ENCODE assay signal across 9 cellular contexts in genomic region chr4:173448919-173449641, GRCh38. TPM values are rescaled to one million over a fixed set of nuclear protein-coding genes. Genes with fewer than 3 reads are reported as not detected.
DNase-seq lines count a peak whose midpoint lies in the region; ATAC-seq, FAIRE-seq and TF ChIP-seq lines count a peak whose summit lies in the region.
"Had no signal": no experiment of that assay in that cellular context is flagged by ENCODE, and none has a peak within 500 bp of the region (broad histone marks: within the 10 kb centered on the region; RNA-seq: fewer than 3 reads in every experiment).

No MANE protein-coding gene starts in this region.

- H3K4me1 Mint-ChIP-seq in GM23338 (no peaks in the 10 kb centered on the region), T-helper 17 cell (peaks cover 4% of the 10 kb centered on the region)

- no peak overlapping the region for H3K4me2 ChIP-seq in GM23338

- H3K9me3 ChIP-seq in T-helper 17 cell (ENCODE audit: control insufficient read depth, low read length, poor library complexity, severe bottlenecking), result no peaks in the 10 kb centered on the region

- no peaks in the 10 kb centered on the region for H3K27me3 ChIP-seq in GM23338 (ENCODE audit: insufficient read depth)

- no peaks in the 10 kb centered on the region for H3K4me1 ChIP-seq in GM23338 (ENCODE audit: insufficient read depth)

- H3K36me3 Mint-ChIP-seq in GM23338 (ENCODE audit: low read depth) (no peaks in the 10 kb centered on the region), T-helper 17 cell (ENCODE audit: low read depth) (no peaks in the 10 kb centered on the region)

- no peak overlapping the region for H3K4me3 Mint-ChIP-seq in GM23338
- H3K4me3 Mint-ChIP-seq in T-helper 17 cell, result no peak overlapping the region

- intact Hi-C loops in left cardiac atrium (cut with DNase I), result no loop called here
- intact Hi-C loops in head of caudate nucleus (cut with DNase I), result no loop called here

- FAIRE-seq in GM12892 (lab: Jason Lieb, UNC), result peak; percentile 79

- no peak for TF ChIP-seq POLR2A in GM12892 (IDR thresholded peaks at IDR 0.05; ENCODE audit: low read depth, low read length)

- H3F3A ChIP-seq in GM23338 (replicated peaks; ENCODE audit: low read depth), result no peaks in the 10 kb centered on the region

- no peaks in the 10 kb centered on the region for H3K36me3 ChIP-seq in GM23338 (ENCODE audit: insufficient read depth)

- no peak for DNase-seq in GM12892 (ENCODE audit: insufficient read length)
- no peak for DNase-seq in GM23338 (ENCODE audit: low spot score)
- DNase-seq in NCI-H2171 (lab: John Stamatoyannopoulos, UW), result peak; percentile 25
- peak; percentile 25 for DNase-seq in left cardiac atrium
- no peak for DNase-seq in left lobe of liver (ENCODE audit: low spot score)
- DNase-seq in T-helper 17 cell, result no peak
- no peak for DNase-seq in head of caudate nucleus
- DNase-seq in NCI-H82 (lab: John Stamatoyannopoulos, UW), result no peak
- DNase-seq: DND-41 had no signal

- TF ChIP-seq CTCF in GM23338 (conservative IDR thresholded peaks at IDR 0.05; ENCODE audit: low read depth in 2 of 2), result no peak

- no peak overlapping the region for H3K4me3 ChIP-seq in GM23338

- no peaks in the 10 kb centered on the region for H4K20me1 ChIP-seq in GM23338 (replicated peaks; ENCODE audit: insufficient read depth)

- peaks cover 8% of the 10 kb centered on the region; the same call in 1 of the 2 replicates for H3K9me2 ChIP-seq in GM23338 (ENCODE audit: insufficient read depth)

- ATAC-seq in GM23338 (no peak), left cardiac atrium (peak; percentile 88 to 91), left lobe of liver (no peak), T-helper 17 cell (no peak)

- H2AFZ ChIP-seq in GM23338, result no peak overlapping the region

- H3K27ac Mint-ChIP-seq in GM23338 (peak overlapping the region; percentile 17; the same call in 1 of the 2 replicates), T-helper 17 cell (no peak overlapping the region)

- H3K79me2 ChIP-seq in GM23338 (replicated peaks; ENCODE audit: insufficient read depth), result no peaks in the 10 kb centered on the region

- peaks cover under 1% of the 10 kb centered on the region for H3K27me3 Mint-ChIP-seq in GM23338 (ENCODE audit: insufficient read depth, low read depth, poor library complexity)
- H3K27me3 Mint-ChIP-seq in T-helper 17 cell, result peaks cover 11% of the 10 kb centered on the region

- H3K27ac ChIP-seq in GM23338 (ENCODE audit: low read depth), result no peak overlapping the region

- H3K9me3 Mint-ChIP-seq in GM23338, result no peaks in the 10 kb centered on the region

TF ChIP-seq in GM23338, 12 proteins besides CTCF, POLR2A, EP300 and RAD21:
- no peak for TF ChIP-seq CREB1 (CRISPR knock-in tag; IDR thresholded peaks at IDR 0.05; ENCODE audit: low read depth)
TF ChIP-seq in GM23338: peak in this region for 0.

RNA-seq across cellular contexts. Expression of gene SCRG1, which starts 50.2 kb away (rescaled TPM):
- 0.19 TPM for polyA plus RNA-seq in GM12892 (2012; ENCODE audit: missing spikeins)
- not detected in 2 replicates for total RNA-seq in GM23338 (2014; rRNA removed; shearing (Covaris generic))
- 0.30 and 0.45 TPM in 2 replicates for polyA plus RNA-seq in GM23338 (2016; fragmentation: Nextera tagmentation; extraction: Ambion mirVana)
- total RNA-seq in left cardiac atrium (1 to 10 TPM; 1.6 to 1.9 TPM), left lobe of liver (not detected), T-helper 17 cell (not detected)

Comparison
In these comparisons a context has a peak if more than half of its experiments do, and no peak if none do; other contexts are left out.
1. DNase-seq: peak in NCI-H2171 (single experiment) and left cardiac atrium (single experiment); none in GM12892 (single experiment), GM23338 (single experiment), left lobe of liver (single experiment), T-helper 17 cell (0 of 3), head of caudate nucleus (0 of 42) and NCI-H82 (single experiment).
2. ATAC-seq: peak in left cardiac atrium (2 of 2); none in GM23338 (single experiment), left lobe of liver (single experiment) and T-helper 17 cell (single experiment).